19 cellular contexts compared by ENCODE assay signal in the genomic region with DNA sequence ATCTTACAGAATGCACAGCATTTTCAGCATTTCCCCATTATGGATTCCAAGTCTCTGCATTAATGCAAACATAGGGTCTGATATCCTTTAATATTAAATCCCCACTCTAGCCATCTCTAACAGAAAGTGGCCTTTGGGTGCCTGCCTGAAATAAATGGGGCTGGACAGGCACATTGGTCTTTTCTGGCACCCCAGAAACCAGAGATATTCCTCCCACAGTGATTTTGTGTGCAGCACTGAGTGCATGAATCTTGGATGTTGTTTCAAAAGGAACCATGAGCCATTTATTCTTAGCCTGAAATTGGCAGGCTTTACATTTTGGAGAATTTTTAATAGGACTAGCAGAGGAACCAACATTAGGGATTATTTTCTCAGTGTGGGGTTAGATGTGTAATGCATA.
"Had no signal": no experiment of that assay in that cellular context is flagged by ENCODE, and none has a peak within 500 bp of the region (broad histone marks: within the 10 kb centered on the region; RNA-seq: fewer than 3 reads in every experiment).

No MANE protein-coding gene starts in this region.

- ATAC-seq: activated CD8-positive, alpha-beta T cell treated with anti-CD3 and anti-CD28 coated beads, Interleukin-2, amount 10 ng/mL, durations not matched to agents 7 days and 5 days had no signal

- H3K9ac ChIP-seq: SK-N-SH had no signal

- H3K27ac ChIP-seq: adrenal gland, colonic mucosa, spleen, thyroid gland, WERI-Rb-1 had no signal

- DNase-seq: activated CD4-positive, alpha-beta T cell treated with anti-CD3 and anti-CD28 coated beads, Interleukin-2, amount 50 U/mL, for 1 hour; activated CD4-positive, CD25-positive, alpha-beta regulatory T cell treated with anti-CD3 and anti-CD28 coated beads, Interleukin-2, amount 50 U/mL, for 72 hours; activated CD8-positive, alpha-beta T cell treated with anti-CD3 and anti-CD28 coated beads, Interleukin-2, amount 10 ng/mL, durations not matched to agents 7 days and 5 days; activated gamma-delta T cell; immature natural killer cell; mesendoderm; naive B cell; SK-N-SH; spleen; stimulated activated CD4-positive, alpha-beta T cell treated with anti-CD3 and anti-CD28 coated beads, Interleukin-4, amount 100 ng/mL, for 1 hour; stimulated activated naive CD4-positive, alpha-beta T cell treated with Interleukin-2 at 50 U/mL for 16 hours; WERI-Rb-1 had no signal

- H3K27me3 ChIP-seq: adrenal gland, ascending aorta, colonic mucosa, esophagus muscularis mucosa, spleen, thyroid gland had no signal

- H3K4me1 ChIP-seq: adrenal gland, colonic mucosa, spleen had no signal

- H3K9me3 ChIP-seq: adrenal gland, ascending aorta, colonic mucosa, esophagus muscularis mucosa, SK-N-SH, spleen, thyroid gland had no signal

- FAIRE-seq: frontal cortex, TTC549 had no signal

- H3K36me3 ChIP-seq: adrenal gland, ascending aorta, colonic mucosa, esophagus muscularis mucosa, spleen, thyroid gland, WERI-Rb-1 had no signal

- H3K4me3 ChIP-seq: adrenal gland, ascending aorta, colonic mucosa, esophagus muscularis mucosa, spleen, thyroid gland had no signal
